ENCODE assay signal across 17 cellular contexts in the genomic region with DNA sequence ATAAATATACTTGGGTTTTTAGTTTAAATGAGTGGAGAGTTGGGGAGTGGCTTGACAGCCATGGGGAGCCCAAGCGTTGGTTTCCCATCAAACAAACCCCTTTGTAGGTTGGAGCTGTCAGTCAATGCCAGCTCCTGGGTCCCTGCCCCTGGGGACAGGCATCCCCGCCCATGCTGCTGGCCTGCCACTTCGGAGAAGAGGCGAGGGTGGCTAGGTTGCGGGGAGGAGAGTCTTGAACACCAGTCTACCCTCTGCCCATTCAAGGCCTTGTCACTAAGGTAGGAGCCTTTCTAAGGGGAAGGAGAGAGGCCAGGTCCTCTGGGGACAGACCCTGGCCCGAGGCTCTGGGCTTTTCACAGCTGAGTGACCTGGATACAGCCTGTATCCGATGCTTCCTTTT.
"Had no signal": no experiment of that assay in that cellular context is flagged by ENCODE, and none has a peak within 500 bp of the region (broad histone marks: within the 10 kb centered on the region; RNA-seq: fewer than 3 reads in every experiment).

No MANE protein-coding gene starts in this region.

- H3K79me2 ChIP-seq: parathyroid adenoma had no signal

- H3K36me3 Mint-ChIP-seq: naive thymus-derived CD8-positive, alpha-beta T cell; stimulated activated effector memory CD8-positive, alpha-beta T cell treated with anti-CD3 and anti-CD28 coated beads, Interleukin-12 subunit alpha, Interleukin-12 subunit beta, amount 100 ng/mL, for 72 hours had no signal

- H3K9ac ChIP-seq: parathyroid adenoma had no signal

- H3K27me3 ChIP-seq: gastrocnemius medialis, right atrium auricular region, testis, uterus had no signal

- H3K4me3 Mint-ChIP-seq: effector memory CD8-positive, alpha-beta T cell; naive thymus-derived CD8-positive, alpha-beta T cell; stimulated activated effector memory CD8-positive, alpha-beta T cell treated with anti-CD3 and anti-CD28 coated beads, Interleukin-12 subunit alpha, Interleukin-12 subunit beta, amount 100 ng/mL, for 72 hours had no signal

- DNase-seq: cortex of kidney; effector memory CD8-positive, alpha-beta T cell; foreskin fibroblast; gastrocnemius medialis; mesenchymal stem cell; naive thymus-derived CD8-positive, alpha-beta T cell; stimulated activated CD4-positive, alpha-beta T cell treated with anti-CD3 and anti-CD28 coated beads, Interleukin-2, amount 100 ng/mL, for 24 hours; stimulated activated CD4-positive, alpha-beta T cell treated with anti-CD3 and anti-CD28 coated beads, Interleukin-4, amount 100 ng/mL, for 24 hours; stimulated activated naive CD8-positive, alpha-beta T cell treated with anti-CD3 and anti-CD28 coated beads, Interleukin-15, Interleukin-2, amounts not matched to agents 100 U/mL and 50 U/mL, for 24 hours; tibial artery; upper lobe of right lung had no signal

- ATAC-seq: effector memory CD8-positive, alpha-beta T cell; gastrocnemius medialis; naive thymus-derived CD8-positive, alpha-beta T cell; stimulated activated effector memory CD8-positive, alpha-beta T cell treated with anti-CD3 and anti-CD28 coated beads, Interleukin-12 subunit alpha, Interleukin-12 subunit beta, amount 100 ng/mL, for 72 hours; stimulated activated naive CD8-positive, alpha-beta T cell treated with anti-CD3 and anti-CD28 coated beads, Interleukin-15, Interleukin-2, amounts not matched to agents 100 U/mL and 50 U/mL, for 24 hours; upper lobe of right lung had no signal

- H3K27ac ChIP-seq: gastrocnemius medialis, parathyroid adenoma, testis, tibial artery, upper lobe of right lung, uterus had no signal

- H3K4me1 ChIP-seq: gastrocnemius medialis, parathyroid adenoma, right atrium auricular region, upper lobe of right lung, uterus had no signal

- H3K9me3 ChIP-seq: gastrocnemius medialis, left lung, right atrium auricular region, testis, tibial artery, upper lobe of right lung, uterus had no signal

- H3K27ac Mint-ChIP-seq: effector memory CD8-positive, alpha-beta T cell; naive thymus-derived CD8-positive, alpha-beta T cell; stimulated activated effector memory CD8-positive, alpha-beta T cell treated with anti-CD3 and anti-CD28 coated beads, Interleukin-12 subunit alpha, Interleukin-12 subunit beta, amount 100 ng/mL, for 72 hours had no signal

- H3K9me3 Mint-ChIP-seq: effector memory CD8-positive, alpha-beta T cell; stimulated activated effector memory CD8-positive, alpha-beta T cell treated with anti-CD3 and anti-CD28 coated beads, Interleukin-12 subunit alpha, Interleukin-12 subunit beta, amount 100 ng/mL, for 72 hours had no signal

- H2AFZ ChIP-seq: parathyroid adenoma had no signal

- H3K4me3 ChIP-seq: gastrocnemius medialis, left lung, tibial artery, upper lobe of right lung, uterus had no signal

- H3K36me3 ChIP-seq: gastrocnemius medialis, left lung, right atrium auricular region, tibial artery, upper lobe of right lung, uterus had no signal

- H3K4me1 Mint-ChIP-seq: naive thymus-derived CD8-positive, alpha-beta T cell; stimulated activated effector memory CD8-positive, alpha-beta T cell treated with anti-CD3 and anti-CD28 coated beads, Interleukin-12 subunit alpha, Interleukin-12 subunit beta, amount 100 ng/mL, for 72 hours had no signal
